Comparison of ENCODE assay signal across 8 cellular contexts in the genomic region with DNA sequence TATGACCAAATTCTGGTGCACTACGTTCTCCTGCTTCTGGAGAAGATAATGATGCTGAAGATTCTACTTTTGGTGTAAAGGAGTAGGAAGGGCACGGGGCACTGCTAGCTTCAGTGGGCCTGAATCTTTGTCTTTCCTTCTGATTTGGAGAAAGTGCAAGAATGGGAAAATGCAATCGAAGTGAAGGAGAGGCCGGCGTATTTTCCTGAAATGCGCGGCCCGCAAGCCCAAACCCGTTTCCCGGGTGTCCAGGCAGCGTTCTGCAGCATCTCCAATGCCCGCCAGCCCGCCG. TPM values are rescaled to one million over a fixed set of nuclear protein-coding genes. Genes with fewer than 3 reads are reported as not detected.
DNase-seq lines count a peak whose midpoint lies in the region; ATAC-seq and TF ChIP-seq lines count a peak whose summit lies in the region.

No MANE protein-coding gene starts in this region.

- peaks cover 43% of the 10 kb centered on the region for H3K79me2 ChIP-seq in ACC112 (ENCODE audit: control insufficient read depth, insufficient read depth, low read length, unreplicated experiment)
- H3K79me2 ChIP-seq in mammary epithelial cell (ENCODE audit: insufficient read depth, low read length): peaks cover 47% of the 10 kb centered on the region

- DNase-seq in mammary epithelial cell (no peak), cortex of kidney (lab: John Stamatoyannopoulos, UW) (no peak), DMS153 (lab: John Stamatoyannopoulos, UW) (no peak), mucosa of gallbladder (ENCODE audit: low spot score) (no peak)

- peak overlapping the region; percentile 91 for H3K4me3 ChIP-seq in ACC112 (ENCODE audit: low read depth, low read length)
- peak overlapping the region; percentile 42 to 82 (median 46) for H3K4me3 ChIP-seq in mammary epithelial cell (replicated peaks in 1 of 3; ENCODE audit: insufficient read depth in 1 of 3, low read depth in 2 of 3, low read length in 3 of 3)
- H3K4me3 ChIP-seq in mucosa of rectum (ENCODE audit: low read length in 2 of 2): peak overlapping the region; percentile 91 to 96

- H4K20me1 ChIP-seq in mammary epithelial cell (ENCODE audit: insufficient read depth, low read length): no peaks in the 10 kb centered on the region

- in situ Hi-C loops in mammary epithelial cell (cut with MboI; ENCODE audit: low sequenced_read_pairs in 2 of 2): no loop called here

- peaks cover 23% of the 10 kb centered on the region for H3K4me1 ChIP-seq in ACC112 (ENCODE audit: control insufficient read depth, insufficient read depth, low read length, unreplicated experiment)
- peaks cover 34% of the 10 kb centered on the region for H3K4me1 ChIP-seq in mammary epithelial cell (ENCODE audit: insufficient read depth, low read length)
- peaks cover 5 to 17% of the 10 kb centered on the region in 2 donors for H3K4me1 ChIP-seq in mucosa of rectum (ENCODE audit: control insufficient read depth in 2 of 2, insufficient read depth in 2 of 2, low read length in 2 of 2)

- 2% methylated on average over 14 of the region's 14 CpGs for WGBS in mammary epithelial cell (ENCODE audit: low coverage, missing lambda C conversion rate)

- peak; percentile 2 for ATAC-seq in HG03432 (IDR thresholded peaks at IDR 0.05; ENCODE audit: unreplicated experiment)
- ATAC-seq in GM21717 (IDR thresholded peaks at IDR 0.05; ENCODE audit: unreplicated experiment): no peak

- H3K4me2 ChIP-seq in mammary epithelial cell (ENCODE audit: insufficient read depth, low read depth, low read length): peak overlapping the region; percentile 76

- H2AFZ ChIP-seq in ACC112 (ENCODE audit: low read length, unreplicated experiment): peak overlapping the region; percentile 96
- peak overlapping the region; percentile 93 for H2AFZ ChIP-seq in mammary epithelial cell (ENCODE audit: low read depth, low read length)

- no peak overlapping the region for H3K27ac ChIP-seq in ACC112 (ENCODE audit: low read depth, low read length)
- peak overlapping the region; percentile 73 for H3K27ac ChIP-seq in mammary epithelial cell (ENCODE audit: insufficient read depth, low read depth, low read length)
- H3K27ac ChIP-seq in mucosa of rectum (ENCODE audit: low read depth in 2 of 2, low read length in 2 of 2): peak overlapping the region; percentile 45 to 90

- CTCF ChIA-PET in mammary epithelial cell (lab: Charles Lee; ENCODE audit: low non-redundant PET): no interaction called here

- no peaks in the 10 kb centered on the region for H3K9me3 ChIP-seq in mammary epithelial cell (replicated peaks; ENCODE audit: insufficient read depth, low read length)
- no peaks in the 10 kb centered on the region for H3K9me3 ChIP-seq in mucosa of rectum (ENCODE audit: control insufficient read depth in 2 of 2, low read length in 2 of 2)

- H3K27me3 ChIP-seq in ACC112 (ENCODE audit: insufficient read depth, low read length) (no peaks in the 10 kb centered on the region), mammary epithelial cell (ENCODE audit: insufficient read depth, low read length) (no peaks in the 10 kb centered on the region), mucosa of rectum (ENCODE audit: control insufficient read depth in 2 of 2, insufficient read depth in 2 of 2, low read length in 2 of 2) (no peaks in the 10 kb centered on the region)

- H3K9ac ChIP-seq in mammary epithelial cell (ENCODE audit: insufficient read depth, low read length): peak overlapping the region; percentile 68
- peak overlapping the region; percentile 52 to 96 for H3K9ac ChIP-seq in mucosa of rectum (ENCODE audit: low read depth in 1 of 2, low read length in 2 of 2)

- H3K36me3 ChIP-seq in ACC112 (ENCODE audit: insufficient read depth, low read length): peaks cover 3% of the 10 kb centered on the region; the same call in 1 of the 2 replicates
- H3K36me3 ChIP-seq in mammary epithelial cell (ENCODE audit: insufficient read depth, low read length): peaks cover 5% of the 10 kb centered on the region
- H3K36me3 ChIP-seq in mucosa of rectum (ENCODE audit: control insufficient read depth in 2 of 2, insufficient read depth in 2 of 2, low read length in 2 of 2): no peaks in the 10 kb centered on the region

- BruUV-seq in mammary epithelial cell (replicated peaks; lab: Mats Ljungman, UMichigan): no TSS peak

- dilution Hi-C loops in mammary epithelial cell (cut with HindIII; ENCODE audit: low sequenced_read_pairs): no loop called here

- intact Hi-C loops in mammary epithelial cell (cut with micrococcal nuclease): loop anchor here (1.0 kb wide), 1 partner anchor 23 kb away; no protein-coding TSS in a partner anchor

- TF ChIP-seq CTCF in mammary epithelial cell (conservative IDR thresholded peaks at IDR 0.05 in 1 of 2, IDR thresholded peaks at IDR 0.05 in 1 of 2; ENCODE audit: extremely low read depth in 1 of 2, insufficient read depth in 1 of 2, low read depth in 1 of 2, low read length in 2 of 2): no peak

RNA-seq across cellular contexts. Expression of gene NDE1, which starts 0.4 kb away (rescaled TPM):
- total RNA-seq in mammary epithelial cell (100 to 1,000 TPM in 1 of 2 donors, 10 to 100 TPM in 1; 53.3 to 120 TPM), mucosa of gallbladder (30.0 TPM)
- 36.1 TPM for polyA plus RNA-seq in mammary epithelial cell
- polyA minus RNA-seq in mammary epithelial cell: 67.1 TPM

RNA-seq across cellular contexts. Expression of gene MARF1, which starts 6.7 kb away (rescaled TPM):
- total RNA-seq in mammary epithelial cell: 10 to 100 TPM; 17.0 to 36.4 TPM
- polyA plus RNA-seq in mammary epithelial cell: 7.6 TPM
- polyA minus RNA-seq in mammary epithelial cell: 41.3 TPM
- total RNA-seq in mucosa of gallbladder: 92.6 TPM
